2 cellular contexts compared by ENCODE assay signal in the genomic region with DNA sequence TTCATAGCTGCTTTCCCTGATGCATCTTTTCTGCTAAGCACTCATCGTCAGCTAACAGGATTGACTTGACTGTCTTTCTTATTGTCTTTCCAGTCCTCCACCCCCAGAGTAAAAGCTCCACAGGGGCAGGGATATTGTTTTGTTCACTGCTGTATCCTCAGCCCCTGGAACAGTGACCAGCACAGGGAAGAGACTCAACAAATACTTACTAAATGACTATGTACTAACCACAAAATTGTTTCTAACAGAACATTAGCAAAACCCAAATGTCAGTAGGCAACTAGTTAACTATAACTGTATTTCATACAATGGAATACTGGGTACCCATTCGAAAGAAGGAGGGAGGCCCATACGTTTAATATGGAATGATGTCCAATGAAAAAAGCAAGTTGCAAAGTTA.
TF ChIP-seq lines count a peak whose summit lies in the region.

No MANE protein-coding gene starts in this region.

TF ChIP-seq in SK-N-SH, 30 proteins besides CTCF, POLR2A, EP300 and RAD21:
- TF ChIP-seq JUND (IDR thresholded peaks at IDR 0.05) (no peak), CHD2 (IDR thresholded peaks at IDR 0.05; ENCODE audit: low read length, partially characterized antibody) (no peak), POLR2AphosphoS5 (IDR thresholded peaks at IDR 0.05; ENCODE audit: low read depth, low read length) (0 out of 2 replicates have a peak, but pooled peaks have one; percentile 4), TAF1 (IDR thresholded peaks at IDR 0.05; ENCODE audit: borderline replicate concordance, low read depth, low read length) (no peak), TEAD4 (IDR thresholded peaks at IDR 0.05; ENCODE audit: borderline replicate concordance, insufficient read depth) (no peak), FOSL2 (IDR thresholded peaks at IDR 0.05; ENCODE audit: borderline replicate concordance, low read depth) (no peak)

TF ChIP-seq in SK-N-SH treated with all-trans-retinoic acid at 6 μM for 48 hours, 23 proteins besides CTCF, POLR2A, EP300 and RAD21:
- TF ChIP-seq PPARA (CRISPR knock-in tag; IDR thresholded peaks at IDR 0.05; ENCODE audit: borderline replicate concordance) (no peak), GLIS3 (CRISPR knock-in tag; IDR thresholded peaks at IDR 0.05) (no peak), ZFP3 (CRISPR knock-in tag; IDR thresholded peaks at IDR 0.05) (no peak), ZNF565 (CRISPR knock-in tag; conservative IDR thresholded peaks at IDR 0.05; ENCODE audit: low read depth) (no peak), CSDC2 (CRISPR knock-in tag; IDR thresholded peaks at IDR 0.05) (no peak), ZFP30 (CRISPR knock-in tag; IDR thresholded peaks at IDR 0.05) (no peak), ARNTL (CRISPR knock-in tag; IDR thresholded peaks at IDR 0.05; ENCODE audit: borderline replicate concordance, low read depth) (no peak), ZC3H10 (CRISPR knock-in tag; IDR thresholded peaks at IDR 0.05) (no peak), BACH2 (CRISPR knock-in tag; IDR thresholded peaks at IDR 0.05; ENCODE audit: borderline replicate concordance) (no peak), ISL1 (CRISPR knock-in tag; IDR thresholded peaks at IDR 0.05) (no peak), OSR1 (CRISPR knock-in tag; IDR thresholded peaks at IDR 0.05) (no peak), TOX (CRISPR knock-in tag; IDR thresholded peaks at IDR 0.05; ENCODE audit: borderline replicate concordance) (no peak), ESRRG (CRISPR knock-in tag; IDR thresholded peaks at IDR 0.05) (no peak)
- TF ChIP-seq, protein P1, sequence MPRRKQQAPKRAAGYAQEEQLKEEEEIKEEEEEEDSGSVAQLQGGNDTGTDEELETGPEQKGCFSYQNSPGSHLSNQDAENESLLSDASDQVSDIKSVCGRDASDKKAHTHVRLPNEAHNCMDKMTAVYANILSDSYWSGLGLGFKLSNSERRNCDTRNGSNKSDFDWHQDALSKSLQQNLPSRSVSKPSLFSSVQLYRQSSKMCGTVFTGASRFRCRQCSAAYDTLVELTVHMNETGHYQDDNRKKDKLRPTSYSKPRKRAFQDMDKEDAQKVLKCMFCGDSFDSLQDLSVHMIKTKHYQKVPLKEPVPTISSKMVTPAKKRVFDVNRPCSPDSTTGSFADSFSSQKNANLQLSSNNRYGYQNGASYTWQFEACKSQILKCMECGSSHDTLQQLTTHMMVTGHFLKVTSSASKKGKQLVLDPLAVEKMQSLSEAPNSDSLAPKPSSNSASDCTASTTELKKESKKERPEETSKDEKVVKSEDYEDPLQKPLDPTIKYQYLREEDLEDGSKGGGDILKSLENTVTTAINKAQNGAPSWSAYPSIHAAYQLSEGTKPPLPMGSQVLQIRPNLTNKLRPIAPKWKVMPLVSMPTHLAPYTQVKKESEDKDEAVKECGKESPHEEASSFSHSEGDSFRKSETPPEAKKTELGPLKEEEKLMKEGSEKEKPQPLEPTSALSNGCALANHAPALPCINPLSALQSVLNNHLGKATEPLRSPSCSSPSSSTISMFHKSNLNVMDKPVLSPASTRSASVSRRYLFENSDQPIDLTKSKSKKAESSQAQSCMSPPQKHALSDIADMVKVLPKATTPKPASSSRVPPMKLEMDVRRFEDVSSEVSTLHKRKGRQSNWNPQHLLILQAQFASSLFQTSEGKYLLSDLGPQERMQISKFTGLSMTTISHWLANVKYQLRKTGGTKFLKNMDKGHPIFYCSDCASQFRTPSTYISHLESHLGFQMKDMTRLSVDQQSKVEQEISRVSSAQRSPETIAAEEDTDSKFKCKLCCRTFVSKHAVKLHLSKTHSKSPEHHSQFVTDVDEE (CRISPR knock-in tag; IDR thresholded peaks at IDR 0.05): no peak
- TF ChIP-seq, protein P2, sequence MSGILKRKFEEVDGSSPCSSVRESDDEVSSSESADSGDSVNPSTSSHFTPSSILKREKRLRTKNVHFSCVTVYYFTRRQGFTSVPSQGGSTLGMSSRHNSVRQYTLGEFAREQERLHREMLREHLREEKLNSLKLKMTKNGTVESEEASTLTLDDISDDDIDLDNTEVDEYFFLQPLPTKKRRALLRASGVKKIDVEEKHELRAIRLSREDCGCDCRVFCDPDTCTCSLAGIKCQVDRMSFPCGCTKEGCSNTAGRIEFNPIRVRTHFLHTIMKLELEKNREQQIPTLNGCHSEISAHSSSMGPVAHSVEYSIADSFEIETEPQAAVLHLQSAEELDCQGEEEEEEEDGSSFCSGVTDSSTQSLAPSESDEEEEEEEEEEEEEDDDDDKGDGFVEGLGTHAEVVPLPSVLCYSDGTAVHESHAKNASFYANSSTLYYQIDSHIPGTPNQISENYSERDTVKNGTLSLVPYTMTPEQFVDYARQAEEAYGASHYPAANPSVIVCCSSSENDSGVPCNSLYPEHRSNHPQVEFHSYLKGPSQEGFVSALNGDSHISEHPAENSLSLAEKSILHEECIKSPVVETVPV (CRISPR knock-in tag; IDR thresholded peaks at IDR 0.05): no peak
- TF ChIP-seq, protein P3, sequence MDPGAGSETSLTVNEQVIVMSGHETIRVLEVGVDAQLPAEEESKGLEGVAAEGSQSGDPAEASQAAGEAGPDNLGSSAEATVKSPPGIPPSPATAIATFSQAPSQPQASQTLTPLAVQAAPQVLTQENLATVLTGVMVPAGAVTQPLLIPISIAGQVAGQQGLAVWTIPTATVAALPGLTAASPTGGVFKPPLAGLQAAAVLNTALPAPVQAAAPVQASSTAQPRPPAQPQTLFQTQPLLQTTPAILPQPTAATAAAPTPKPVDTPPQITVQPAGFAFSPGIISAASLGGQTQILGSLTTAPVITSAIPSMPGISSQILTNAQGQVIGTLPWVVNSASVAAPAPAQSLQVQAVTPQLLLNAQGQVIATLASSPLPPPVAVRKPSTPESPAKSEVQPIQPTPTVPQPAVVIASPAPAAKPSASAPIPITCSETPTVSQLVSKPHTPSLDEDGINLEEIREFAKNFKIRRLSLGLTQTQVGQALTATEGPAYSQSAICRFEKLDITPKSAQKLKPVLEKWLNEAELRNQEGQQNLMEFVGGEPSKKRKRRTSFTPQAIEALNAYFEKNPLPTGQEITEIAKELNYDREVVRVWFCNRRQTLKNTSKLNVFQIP (CRISPR knock-in tag; IDR thresholded peaks at IDR 0.05; ENCODE audit: borderline replicate concordance, low read depth): no peak
- TF ChIP-seq, protein P4, sequence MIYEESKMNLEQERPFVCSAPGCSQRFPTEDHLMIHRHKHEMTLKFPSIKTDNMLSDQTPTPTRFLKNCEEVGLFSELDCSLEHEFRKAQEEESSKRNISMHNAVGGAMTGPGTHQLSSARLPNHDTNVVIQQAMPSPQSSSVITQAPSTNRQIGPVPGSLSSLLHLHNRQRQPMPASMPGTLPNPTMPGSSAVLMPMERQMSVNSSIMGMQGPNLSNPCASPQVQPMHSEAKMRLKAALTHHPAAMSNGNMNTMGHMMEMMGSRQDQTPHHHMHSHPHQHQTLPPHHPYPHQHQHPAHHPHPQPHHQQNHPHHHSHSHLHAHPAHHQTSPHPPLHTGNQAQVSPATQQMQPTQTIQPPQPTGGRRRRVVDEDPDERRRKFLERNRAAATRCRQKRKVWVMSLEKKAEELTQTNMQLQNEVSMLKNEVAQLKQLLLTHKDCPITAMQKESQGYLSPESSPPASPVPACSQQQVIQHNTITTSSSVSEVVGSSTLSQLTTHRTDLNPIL (CRISPR knock-in tag; IDR thresholded peaks at IDR 0.05; ENCODE audit: low read depth): no peak
- TF ChIP-seq, protein P5, sequence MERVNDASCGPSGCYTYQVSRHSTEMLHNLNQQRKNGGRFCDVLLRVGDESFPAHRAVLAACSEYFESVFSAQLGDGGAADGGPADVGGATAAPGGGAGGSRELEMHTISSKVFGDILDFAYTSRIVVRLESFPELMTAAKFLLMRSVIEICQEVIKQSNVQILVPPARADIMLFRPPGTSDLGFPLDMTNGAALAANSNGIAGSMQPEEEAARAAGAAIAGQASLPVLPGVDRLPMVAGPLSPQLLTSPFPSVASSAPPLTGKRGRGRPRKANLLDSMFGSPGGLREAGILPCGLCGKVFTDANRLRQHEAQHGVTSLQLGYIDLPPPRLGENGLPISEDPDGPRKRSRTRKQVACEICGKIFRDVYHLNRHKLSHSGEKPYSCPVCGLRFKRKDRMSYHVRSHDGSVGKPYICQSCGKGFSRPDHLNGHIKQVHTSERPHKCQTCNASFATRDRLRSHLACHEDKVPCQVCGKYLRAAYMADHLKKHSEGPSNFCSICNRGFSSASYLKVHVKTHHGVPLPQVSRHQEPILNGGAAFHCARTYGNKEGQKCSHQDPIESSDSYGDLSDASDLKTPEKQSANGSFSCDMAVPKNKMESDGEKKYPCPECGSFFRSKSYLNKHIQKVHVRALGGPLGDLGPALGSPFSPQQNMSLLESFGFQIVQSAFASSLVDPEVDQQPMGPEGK (CRISPR knock-in tag; IDR thresholded peaks at IDR 0.05; ENCODE audit: borderline replicate concordance): no peak
